ENCODE assay signal across 9 cellular contexts in genomic region chr20:3115190-3116107, GRCh38. TPM values are rescaled to one million over a fixed set of nuclear protein-coding genes. Genes with fewer than 3 reads are reported as not detected.
DNase-seq lines count a peak whose midpoint lies in the region; ATAC-seq and TF ChIP-seq lines count a peak whose summit lies in the region.
"Had no signal": no experiment of that assay in that cellular context is flagged by ENCODE, and none has a peak within 500 bp of the region (broad histone marks: within the 10 kb centered on the region; RNA-seq: fewer than 3 reads in every experiment).

No MANE protein-coding gene starts in this region.

- H3K4me1 Mint-ChIP-seq in naive B cell: peaks cover 13 to 20% (median 13%) of the 10 kb centered on the region in 3 donors

- DNase-seq in activated naive CD4-positive, alpha-beta T cell treated with anti-CD3 and anti-CD28 coated beads, Interleukin-2, amount 50 U/mL, for 72 hours (ENCODE audit: low spot score in 2 of 2): no peak
- DNase-seq in activated naive CD4-positive, alpha-beta T cell treated with Interleukin-2 at 50 U/mL for 16 hours: no peak
- DNase-seq in LoVo (ENCODE audit: low spot score): peak; percentile 33
- peak; percentile 18 to 43 for DNase-seq in SW 1271 (lab: John Stamatoyannopoulos, UW)
- no peak for DNase-seq in epithelial cell of proximal tubule (ENCODE audit: low read depth)
- peak; percentile 19 for DNase-seq in naive B cell

- no peak overlapping the region for H3K4me3 Mint-ChIP-seq in naive B cell

- ATAC-seq in activated naive CD4-positive, alpha-beta T cell treated with anti-CD3 and anti-CD28 coated beads, Interleukin-2, amount 50 U/mL, for 72 hours: peak; percentile 62 to 67
- ATAC-seq in naive B cell (ENCODE audit: low read depth in 2 of 2) (peak in 1 of 2 donors; percentile 54), GM19455 (IDR thresholded peaks at IDR 0.05; ENCODE audit: unreplicated experiment) (no peak), GM18861 (IDR thresholded peaks at IDR 0.05; ENCODE audit: unreplicated experiment) (no peak)

- peak; percentile 75 for TF ChIP-seq CTCF in epithelial cell of proximal tubule (conservative IDR thresholded peaks at IDR 0.05; ENCODE audit: low read depth, low read length)

- no peak overlapping the region for H3K27ac Mint-ChIP-seq in activated naive CD4-positive, alpha-beta T cell treated with anti-CD3 and anti-CD28 coated beads, Interleukin-2, amount 50 U/mL, for 72 hours
- H3K27ac Mint-ChIP-seq in naive B cell: peak overlapping the region in 4 of 6 donors; percentile 33 to 56 (median 44)

- H3K9me3 Mint-ChIP-seq in activated naive CD4-positive, alpha-beta T cell treated with anti-CD3 and anti-CD28 coated beads, Interleukin-2, amount 50 U/mL, for 72 hours: no peaks in the 10 kb centered on the region
- H3K9me3 Mint-ChIP-seq in naive B cell: no peaks in the 10 kb centered on the region

- H3K27me3 Mint-ChIP-seq in naive B cell: no peaks in the 10 kb centered on the region

- no peak overlapping the region for H3K4me3 ChIP-seq in epithelial cell of proximal tubule (ENCODE audit: low read depth, low read length)

- peaks cover 0 to under 1% of the 10 kb centered on the region in 2 donors for H3K36me3 Mint-ChIP-seq in activated naive CD4-positive, alpha-beta T cell treated with anti-CD3 and anti-CD28 coated beads, Interleukin-2, amount 50 U/mL, for 72 hours
- H3K36me3 Mint-ChIP-seq in naive B cell: peaks cover 0 to 22% of the 10 kb centered on the region in 2 donors

RNA-seq across cellular contexts. Expression of gene AVP, which starts 30.9 kb away (rescaled TPM):
- total RNA-seq in activated naive CD4-positive, alpha-beta T cell treated with anti-CD3 and anti-CD28 coated beads, Interleukin-2, amount 50 U/mL, for 72 hours: under 1 TPM in 1 of 2 donors, not detected in 1; 0.45 TPM
- not detected in 2 replicates for total RNA-seq in epithelial cell of proximal tubule
- polyA plus RNA-seq in naive B cell (ENCODE audit: low read depth in 6 of 6): not detected
- total RNA-seq: temporal lobe had no signal

RNA-seq across cellular contexts. Expression of gene OXT, which starts 44.0 kb away (rescaled TPM):
- total RNA-seq in activated naive CD4-positive, alpha-beta T cell treated with anti-CD3 and anti-CD28 coated beads, Interleukin-2, amount 50 U/mL, for 72 hours: not detected
- 0.43 TPM in 1 of 2 replicates, not detected in the other for total RNA-seq in epithelial cell of proximal tubule
- 1 to 10 TPM in 3 of 6 donors, under 1 TPM in 1, not detected in 2; 0.79 to 1.5 (median 1.2) TPM for polyA plus RNA-seq in naive B cell (ENCODE audit: low read depth in 6 of 6)
- total RNA-seq: temporal lobe had no signal

RNA-seq across cellular contexts. Expression of gene FASTKD5, which starts 44.2 kb away (rescaled TPM):
- total RNA-seq in activated naive CD4-positive, alpha-beta T cell treated with anti-CD3 and anti-CD28 coated beads, Interleukin-2, amount 50 U/mL, for 72 hours: 10 to 100 TPM; 18.8 to 24.2 TPM
- 15.3 and 21.8 TPM in 2 replicates for total RNA-seq in epithelial cell of proximal tubule
- polyA plus RNA-seq in naive B cell (ENCODE audit: low read depth in 6 of 6): 10 to 100 TPM; 10.8 to 22.6 (median 16.8) TPM

RNA-seq across cellular contexts. Expression of gene UBOX5, which starts 44.2 kb away (rescaled TPM):
- 1 to 10 TPM; 5.5 to 7.1 TPM for total RNA-seq in activated naive CD4-positive, alpha-beta T cell treated with anti-CD3 and anti-CD28 coated beads, Interleukin-2, amount 50 U/mL, for 72 hours
- 3.6 and 4.3 TPM in 2 replicates for total RNA-seq in epithelial cell of proximal tubule
- polyA plus RNA-seq in naive B cell (ENCODE audit: low read depth in 6 of 6): 1 to 10 TPM; 4.0 to 7.6 (median 4.9) TPM

RNA-seq across cellular contexts. Expression of gene LZTS3, which starts 57.9 kb away (rescaled TPM):
- total RNA-seq in activated naive CD4-positive, alpha-beta T cell treated with anti-CD3 and anti-CD28 coated beads, Interleukin-2, amount 50 U/mL, for 72 hours: 1 to 10 TPM; 2.0 to 4.2 TPM
- 3.1 and 15.8 TPM in 2 replicates for total RNA-seq in epithelial cell of proximal tubule
- polyA plus RNA-seq in naive B cell (ENCODE audit: low read depth in 6 of 6): 1 to 10 TPM in 2 of 6 donors, under 1 TPM in 4; 0.19 to 1.4 (median 0.56) TPM

Comparison
In these comparisons a context has a peak if more than half of its experiments do, and no peak if none do; other contexts are left out.
1. ATAC-seq: peak in activated naive CD4-positive, alpha-beta T cell treated with anti-CD3 and anti-CD28 coated beads, Interleukin-2, amount 50 U/mL, for 72 hours (2 of 2); none in GM19455 (single experiment) and GM18861 (single experiment).
2. DNase-seq: peak in LoVo (single experiment), SW 1271 (2 of 2) and naive B cell (single experiment); none in activated naive CD4-positive, alpha-beta T cell treated with anti-CD3 and anti-CD28 coated beads, Interleukin-2, amount 50 U/mL, for 72 hours (0 of 2), activated naive CD4-positive, alpha-beta T cell treated with Interleukin-2 at 50 U/mL for 16 hours (single experiment) and epithelial cell of proximal tubule (single experiment).
3. H3K27ac Mint-ChIP-seq: peak in naive B cell (4 of 6); none in activated naive CD4-positive, alpha-beta T cell treated with anti-CD3 and anti-CD28 coated beads, Interleukin-2, amount 50 U/mL, for 72 hours (0 of 2).